6 cellular contexts compared by ENCODE assay signal in genomic region chr13:111867657-111868056, GRCh38.
"Had no signal": no experiment of that assay in that cellular context is flagged by ENCODE, and none has a peak within 500 bp of the region (broad histone marks: within the 10 kb centered on the region; RNA-seq: fewer than 3 reads in every experiment).

No MANE protein-coding gene starts in this region.

- FAIRE-seq: HTR-8/SVneo had no signal

- DNase-seq: IMR-90, KBM-7, KG1 had no signal

- H3K9ac ChIP-seq: KMS-11 had no signal

- H3K27ac ChIP-seq: HL-60, KMS-11 had no signal

- H3K4me2 ChIP-seq: KMS-11 had no signal
